ENCODE assay signal across 1 cellular context in genomic region chr21:16605588-16605987, GRCh38.
TF ChIP-seq lines count a peak whose summit lies in the region.

No MANE protein-coding gene starts in this region.

TF ChIP-seq in GM23338, 12 proteins besides CTCF, POLR2A, EP300 and RAD21:
- TF ChIP-seq ZNF462 (CRISPR knock-in tag; IDR thresholded peaks at IDR 0.05) (no peak), CREB1 (CRISPR knock-in tag; IDR thresholded peaks at IDR 0.05; ENCODE audit: low read depth) (no peak), NANOG (IDR thresholded peaks at IDR 0.05; ENCODE audit: borderline replicate concordance) (no peak), POLR2AphosphoS5 (IDR thresholded peaks at IDR 0.05; ENCODE audit: low read depth) (no peak), STAT1 (IDR thresholded peaks at IDR 0.05; ENCODE audit: unreplicated experiment) (no peak), EZH2phosphoT487 (IDR thresholded peaks at IDR 0.05; ENCODE audit: unreplicated experiment) (no peak), EZH2 (IDR thresholded peaks at IDR 0.05; ENCODE audit: low read depth, unreplicated experiment) (no peak), ETS1 (IDR thresholded peaks at IDR 0.05) (no peak), ZNF114 (CRISPR knock-in tag; IDR thresholded peaks at IDR 0.05) (no peak), JUNB (IDR thresholded peaks at IDR 0.05; ENCODE audit: unreplicated experiment) (no peak), ZNF331 (CRISPR knock-in tag; IDR thresholded peaks at IDR 0.05; ENCODE audit: low read depth) (no peak), REST (IDR thresholded peaks at IDR 0.05; ENCODE audit: unreplicated experiment) (no peak)
